Comparison of ENCODE assay signal across 1 cellular context in the genomic region with DNA sequence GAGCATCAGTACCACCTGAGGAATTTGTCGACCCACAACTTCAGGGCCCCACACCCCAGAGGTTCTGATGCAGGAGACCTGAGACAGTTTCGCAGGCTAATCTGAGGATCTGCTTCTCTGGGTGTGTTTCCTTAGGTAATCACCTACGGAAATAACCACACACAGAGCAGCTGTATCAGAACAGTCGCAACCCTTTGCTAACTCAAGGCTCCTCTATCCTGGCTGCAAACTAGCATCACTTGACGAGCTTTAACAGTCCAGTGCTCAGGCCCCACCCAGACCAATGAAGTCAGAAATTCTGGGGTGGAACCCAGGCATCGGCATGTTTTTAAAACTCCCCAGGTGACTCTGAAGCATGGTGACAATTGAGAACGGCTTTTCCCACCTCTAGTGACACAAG.
A peak's percentile ranks its signal among the peaks of the same experiment; 100 is the strongest.
TF ChIP-seq lines count a peak whose summit lies in the region.

No MANE protein-coding gene starts in this region.

TF ChIP-seq in GM12878, 131 proteins besides CTCF, POLR2A, EP300 and RAD21 (continues in another document):
- no peak for TF ChIP-seq SREBF2 (IDR thresholded peaks at IDR 0.05; ENCODE audit: low read length)
- peak; percentile 74 for TF ChIP-seq CREB1 (IDR thresholded peaks at IDR 0.05; ENCODE audit: low read depth)
- peak; percentile 35; the same call in 1 of the 2 replicates for TF ChIP-seq RAD51 (IDR thresholded peaks at IDR 0.05)
- TF ChIP-seq ZSCAN29 (IDR thresholded peaks at IDR 0.05): no peak
- TF ChIP-seq BACH1 (IDR thresholded peaks at IDR 0.05; ENCODE audit: borderline replicate concordance): no peak
- TF ChIP-seq DPF2 (IDR thresholded peaks at IDR 0.05): no peak; the same call in 1 of the 2 replicates
- peak; percentile 85 for TF ChIP-seq ATF7 (IDR thresholded peaks at IDR 0.05; ENCODE audit: low read depth)
- TF ChIP-seq, protein P1, sequence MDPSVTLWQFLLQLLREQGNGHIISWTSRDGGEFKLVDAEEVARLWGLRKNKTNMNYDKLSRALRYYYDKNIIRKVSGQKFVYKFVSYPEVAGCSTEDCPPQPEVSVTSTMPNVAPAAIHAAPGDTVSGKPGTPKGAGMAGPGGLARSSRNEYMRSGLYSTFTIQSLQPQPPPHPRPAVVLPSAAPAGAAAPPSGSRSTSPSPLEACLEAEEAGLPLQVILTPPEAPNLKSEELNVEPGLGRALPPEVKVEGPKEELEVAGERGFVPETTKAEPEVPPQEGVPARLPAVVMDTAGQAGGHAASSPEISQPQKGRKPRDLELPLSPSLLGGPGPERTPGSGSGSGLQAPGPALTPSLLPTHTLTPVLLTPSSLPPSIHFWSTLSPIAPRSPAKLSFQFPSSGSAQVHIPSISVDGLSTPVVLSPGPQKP (IDR thresholded peaks at IDR 0.05; ENCODE audit: low read depth, low read length): no peak
- TF ChIP-seq TAF1 (IDR thresholded peaks at IDR 0.05; ENCODE audit: borderline replicate concordance, low read depth, low read length): peak; percentile 34; the same call in 1 of the 2 replicates
- TF ChIP-seq, protein P2, sequence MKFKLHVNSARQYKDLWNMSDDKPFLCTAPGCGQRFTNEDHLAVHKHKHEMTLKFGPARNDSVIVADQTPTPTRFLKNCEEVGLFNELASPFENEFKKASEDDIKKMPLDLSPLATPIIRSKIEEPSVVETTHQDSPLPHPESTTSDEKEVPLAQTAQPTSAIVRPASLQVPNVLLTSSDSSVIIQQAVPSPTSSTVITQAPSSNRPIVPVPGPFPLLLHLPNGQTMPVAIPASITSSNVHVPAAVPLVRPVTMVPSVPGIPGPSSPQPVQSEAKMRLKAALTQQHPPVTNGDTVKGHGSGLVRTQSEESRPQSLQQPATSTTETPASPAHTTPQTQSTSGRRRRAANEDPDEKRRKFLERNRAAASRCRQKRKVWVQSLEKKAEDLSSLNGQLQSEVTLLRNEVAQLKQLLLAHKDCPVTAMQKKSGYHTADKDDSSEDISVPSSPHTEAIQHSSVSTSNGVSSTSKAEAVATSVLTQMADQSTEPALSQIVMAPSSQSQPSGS (IDR thresholded peaks at IDR 0.05; ENCODE audit: low read length): peak; percentile 67; the same call in 1 of the 2 replicates
- peak; percentile 45; the same call in 1 of the 2 replicates for TF ChIP-seq NBN (IDR thresholded peaks at IDR 0.05)
- TF ChIP-seq POLR2AphosphoS2 (IDR thresholded peaks at IDR 0.05; ENCODE audit: low read depth, low read length): no peak
- TF ChIP-seq CBFB (IDR thresholded peaks at IDR 0.05; ENCODE audit: low read depth): peak; percentile 61; the same call in 1 of the 2 replicates
- TF ChIP-seq BCL11A (IDR thresholded peaks at IDR 0.05; ENCODE audit: low read depth, low read length): no peak
- TF ChIP-seq SMARCA5 (IDR thresholded peaks at IDR 0.05): 0 out of 2 replicates have a peak, but pooled peaks have one; percentile 7
- no peak for TF ChIP-seq CHD2 (IDR thresholded peaks at IDR 0.05; ENCODE audit: borderline replicate concordance, low read depth, low read length)
- TF ChIP-seq, protein P3, sequence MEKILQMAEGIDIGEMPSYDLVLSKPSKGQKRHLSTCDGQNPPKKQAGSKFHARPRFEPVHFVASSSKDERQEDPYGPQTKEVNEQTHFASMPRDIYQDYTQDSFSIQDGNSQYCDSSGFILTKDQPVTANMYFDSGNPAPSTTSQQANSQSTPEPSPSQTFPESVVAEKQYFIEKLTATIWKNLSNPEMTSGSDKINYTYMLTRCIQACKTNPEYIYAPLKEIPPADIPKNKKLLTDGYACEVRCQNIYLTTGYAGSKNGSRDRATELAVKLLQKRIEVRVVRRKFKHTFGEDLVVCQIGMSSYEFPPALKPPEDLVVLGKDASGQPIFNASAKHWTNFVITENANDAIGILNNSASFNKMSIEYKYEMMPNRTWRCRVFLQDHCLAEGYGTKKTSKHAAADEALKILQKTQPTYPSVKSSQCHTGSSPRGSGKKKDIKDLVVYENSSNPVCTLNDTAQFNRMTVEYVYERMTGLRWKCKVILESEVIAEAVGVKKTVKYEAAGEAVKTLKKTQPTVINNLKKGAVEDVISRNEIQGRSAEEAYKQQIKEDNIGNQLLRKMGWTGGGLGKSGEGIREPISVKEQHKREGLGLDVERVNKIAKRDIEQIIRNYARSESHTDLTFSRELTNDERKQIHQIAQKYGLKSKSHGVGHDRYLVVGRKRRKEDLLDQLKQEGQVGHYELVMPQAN (conservative IDR thresholded peaks at IDR 0.05): no peak
- no peak for TF ChIP-seq FOXK2 (IDR thresholded peaks at IDR 0.05)
- TF ChIP-seq, protein P4, sequence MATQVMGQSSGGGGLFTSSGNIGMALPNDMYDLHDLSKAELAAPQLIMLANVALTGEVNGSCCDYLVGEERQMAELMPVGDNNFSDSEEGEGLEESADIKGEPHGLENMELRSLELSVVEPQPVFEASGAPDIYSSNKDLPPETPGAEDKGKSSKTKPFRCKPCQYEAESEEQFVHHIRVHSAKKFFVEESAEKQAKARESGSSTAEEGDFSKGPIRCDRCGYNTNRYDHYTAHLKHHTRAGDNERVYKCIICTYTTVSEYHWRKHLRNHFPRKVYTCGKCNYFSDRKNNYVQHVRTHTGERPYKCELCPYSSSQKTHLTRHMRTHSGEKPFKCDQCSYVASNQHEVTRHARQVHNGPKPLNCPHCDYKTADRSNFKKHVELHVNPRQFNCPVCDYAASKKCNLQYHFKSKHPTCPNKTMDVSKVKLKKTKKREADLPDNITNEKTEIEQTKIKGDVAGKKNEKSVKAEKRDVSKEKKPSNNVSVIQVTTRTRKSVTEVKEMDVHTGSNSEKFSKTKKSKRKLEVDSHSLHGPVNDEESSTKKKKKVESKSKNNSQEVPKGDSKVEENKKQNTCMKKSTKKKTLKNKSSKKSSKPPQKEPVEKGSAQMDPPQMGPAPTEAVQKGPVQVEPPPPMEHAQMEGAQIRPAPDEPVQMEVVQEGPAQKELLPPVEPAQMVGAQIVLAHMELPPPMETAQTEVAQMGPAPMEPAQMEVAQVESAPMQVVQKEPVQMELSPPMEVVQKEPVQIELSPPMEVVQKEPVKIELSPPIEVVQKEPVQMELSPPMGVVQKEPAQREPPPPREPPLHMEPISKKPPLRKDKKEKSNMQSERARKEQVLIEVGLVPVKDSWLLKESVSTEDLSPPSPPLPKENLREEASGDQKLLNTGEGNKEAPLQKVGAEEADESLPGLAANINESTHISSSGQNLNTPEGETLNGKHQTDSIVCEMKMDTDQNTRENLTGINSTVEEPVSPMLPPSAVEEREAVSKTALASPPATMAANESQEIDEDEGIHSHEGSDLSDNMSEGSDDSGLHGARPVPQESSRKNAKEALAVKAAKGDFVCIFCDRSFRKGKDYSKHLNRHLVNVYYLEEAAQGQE (IDR thresholded peaks at IDR 0.05; ENCODE audit: low read depth, low read length): 0 out of 2 replicates have a peak, but pooled peaks have one; percentile 9
- TF ChIP-seq NFIC (IDR thresholded peaks at IDR 0.05; ENCODE audit: low read depth, low read length): no peak
- peak; percentile 37; the same call in 1 of the 2 replicates for TF ChIP-seq IRF4 (IDR thresholded peaks at IDR 0.05; ENCODE audit: low read depth, low read length)
- TF ChIP-seq PAX5 (IDR thresholded peaks at IDR 0.05; ENCODE audit: borderline replicate concordance, low read depth, low read length): peak; percentile 50; the same call in 1 of the 2 replicates
- 0 out of 2 replicates have a peak, but pooled peaks have one; percentile 30 for TF ChIP-seq TCF3 (IDR thresholded peaks at IDR 0.05; ENCODE audit: borderline replicate concordance, insufficient read depth, low read depth, low read length)
- no peak for TF ChIP-seq RB1 (IDR thresholded peaks at IDR 0.05; ENCODE audit: borderline replicate concordance)
- TF ChIP-seq NRF1 (conservative IDR thresholded peaks at IDR 0.05; ENCODE audit: low read depth, low read length): no peak
- no peak for TF ChIP-seq ZNF384 (IDR thresholded peaks at IDR 0.05; ENCODE audit: borderline replicate concordance, low read depth, low read length)
- no peak for TF ChIP-seq CEBPB (IDR thresholded peaks at IDR 0.05; ENCODE audit: borderline replicate concordance in 1 of 2, low read depth in 2 of 2, low read length in 2 of 2)
- TF ChIP-seq FOXM1 (IDR thresholded peaks at IDR 0.05; ENCODE audit: low read depth, low read length): 0 out of 2 replicates have a peak, but pooled peaks have one; percentile 55
- TF ChIP-seq, protein P5, sequence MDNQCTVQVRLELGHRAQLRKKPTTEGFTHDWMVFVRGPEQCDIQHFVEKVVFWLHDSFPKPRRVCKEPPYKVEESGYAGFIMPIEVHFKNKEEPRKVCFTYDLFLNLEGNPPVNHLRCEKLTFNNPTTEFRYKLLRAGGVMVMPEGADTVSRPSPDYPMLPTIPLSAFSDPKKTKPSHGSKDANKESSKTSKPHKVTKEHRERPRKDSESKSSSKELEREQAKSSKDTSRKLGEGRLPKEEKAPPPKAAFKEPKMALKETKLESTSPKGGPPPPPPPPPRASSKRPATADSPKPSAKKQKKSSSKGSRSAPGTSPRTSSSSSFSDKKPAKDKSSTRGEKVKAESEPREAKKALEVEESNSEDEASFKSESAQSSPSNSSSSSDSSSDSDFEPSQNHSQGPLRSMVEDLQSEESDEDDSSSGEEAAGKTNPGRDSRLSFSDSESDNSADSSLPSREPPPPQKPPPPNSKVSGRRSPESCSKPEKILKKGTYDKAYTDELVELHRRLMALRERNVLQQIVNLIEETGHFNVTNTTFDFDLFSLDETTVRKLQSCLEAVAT (IDR thresholded peaks at IDR 0.05): peak; percentile 44; the same call in 1 of the 2 replicates
- peak; percentile 77; the same call in 1 of the 2 replicates for TF ChIP-seq PML (IDR thresholded peaks at IDR 0.05; ENCODE audit: low read length)
- TF ChIP-seq SMAD1 (IDR thresholded peaks at IDR 0.05; ENCODE audit: low read depth, partially characterized antibody): no peak
- TF ChIP-seq ZBED1 (IDR thresholded peaks at IDR 0.05; ENCODE audit: borderline replicate concordance): no peak; the same call in 1 of the 2 replicates
- no peak for TF ChIP-seq SIN3A (IDR thresholded peaks at IDR 0.05; ENCODE audit: low read depth, low read length)
- TF ChIP-seq JUND (IDR thresholded peaks at IDR 0.05; ENCODE audit: low read depth, low read length): no peak
- TF ChIP-seq IKZF1 (conservative IDR thresholded peaks at IDR 0.05): peak; percentile 60
- 0 out of 2 replicates have a peak, but pooled peaks have one; percentile 37 for TF ChIP-seq MTA2 (IDR thresholded peaks at IDR 0.05; ENCODE audit: low read depth)
- TF ChIP-seq RUNX3 (IDR thresholded peaks at IDR 0.05; ENCODE audit: low read length): peak; percentile 86
- TF ChIP-seq, protein P6, sequence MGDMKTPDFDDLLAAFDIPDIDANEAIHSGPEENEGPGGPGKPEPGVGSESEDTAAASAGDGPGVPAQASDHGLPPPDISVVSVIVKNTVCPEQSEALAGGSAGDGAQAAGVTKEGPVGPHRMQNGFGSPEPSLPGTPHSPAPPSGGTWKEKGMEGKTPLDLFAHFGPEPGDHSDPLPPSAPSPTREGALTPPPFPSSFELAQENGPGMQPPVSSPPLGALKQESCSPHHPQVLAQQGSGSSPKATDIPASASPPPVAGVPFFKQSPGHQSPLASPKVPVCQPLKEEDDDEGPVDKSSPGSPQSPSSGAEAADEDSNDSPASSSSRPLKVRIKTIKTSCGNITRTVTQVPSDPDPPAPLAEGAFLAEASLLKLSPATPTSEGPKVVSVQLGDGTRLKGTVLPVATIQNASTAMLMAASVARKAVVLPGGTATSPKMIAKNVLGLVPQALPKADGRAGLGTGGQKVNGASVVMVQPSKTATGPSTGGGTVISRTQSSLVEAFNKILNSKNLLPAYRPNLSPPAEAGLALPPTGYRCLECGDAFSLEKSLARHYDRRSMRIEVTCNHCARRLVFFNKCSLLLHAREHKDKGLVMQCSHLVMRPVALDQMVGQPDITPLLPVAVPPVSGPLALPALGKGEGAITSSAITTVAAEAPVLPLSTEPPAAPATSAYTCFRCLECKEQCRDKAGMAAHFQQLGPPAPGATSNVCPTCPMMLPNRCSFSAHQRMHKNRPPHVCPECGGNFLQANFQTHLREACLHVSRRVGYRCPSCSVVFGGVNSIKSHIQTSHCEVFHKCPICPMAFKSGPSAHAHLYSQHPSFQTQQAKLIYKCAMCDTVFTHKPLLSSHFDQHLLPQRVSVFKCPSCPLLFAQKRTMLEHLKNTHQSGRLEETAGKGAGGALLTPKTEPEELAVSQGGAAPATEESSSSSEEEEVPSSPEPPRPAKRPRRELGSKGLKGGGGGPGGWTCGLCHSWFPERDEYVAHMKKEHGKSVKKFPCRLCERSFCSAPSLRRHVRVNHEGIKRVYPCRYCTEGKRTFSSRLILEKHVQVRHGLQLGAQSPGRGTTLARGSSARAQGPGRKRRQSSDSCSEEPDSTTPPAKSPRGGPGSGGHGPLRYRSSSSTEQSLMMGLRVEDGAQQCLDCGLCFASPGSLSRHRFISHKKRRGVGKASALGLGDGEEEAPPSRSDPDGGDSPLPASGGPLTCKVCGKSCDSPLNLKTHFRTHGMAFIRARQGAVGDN (IDR thresholded peaks at IDR 0.05): peak; percentile 65
- peak in 1 of 2 experiments; percentile 37; a peak in 1 of 4 replicates for TF ChIP-seq BHLHE40 (IDR thresholded peaks at IDR 0.05; ENCODE audit: borderline replicate concordance in 1 of 2, low read depth in 2 of 2, low read length in 1 of 2)
- 0 out of 2 replicates have a peak, but pooled peaks have one; percentile 31 for TF ChIP-seq TCF12 (IDR thresholded peaks at IDR 0.05; ENCODE audit: low read depth, low read length)
- TF ChIP-seq ETV6 (conservative IDR thresholded peaks at IDR 0.05 in 1 of 2, IDR thresholded peaks at IDR 0.05 in 1 of 2; ENCODE audit: borderline replicate concordance in 1 of 2, low read depth in 1 of 2): peak in 1 of 2 experiments; percentile 34; a peak in 1 of 4 replicates
- 0 out of 2 replicates have a peak, but pooled peaks have one; percentile 25 for TF ChIP-seq CBX5 (IDR thresholded peaks at IDR 0.05; ENCODE audit: low read depth)
- TF ChIP-seq, protein P7, sequence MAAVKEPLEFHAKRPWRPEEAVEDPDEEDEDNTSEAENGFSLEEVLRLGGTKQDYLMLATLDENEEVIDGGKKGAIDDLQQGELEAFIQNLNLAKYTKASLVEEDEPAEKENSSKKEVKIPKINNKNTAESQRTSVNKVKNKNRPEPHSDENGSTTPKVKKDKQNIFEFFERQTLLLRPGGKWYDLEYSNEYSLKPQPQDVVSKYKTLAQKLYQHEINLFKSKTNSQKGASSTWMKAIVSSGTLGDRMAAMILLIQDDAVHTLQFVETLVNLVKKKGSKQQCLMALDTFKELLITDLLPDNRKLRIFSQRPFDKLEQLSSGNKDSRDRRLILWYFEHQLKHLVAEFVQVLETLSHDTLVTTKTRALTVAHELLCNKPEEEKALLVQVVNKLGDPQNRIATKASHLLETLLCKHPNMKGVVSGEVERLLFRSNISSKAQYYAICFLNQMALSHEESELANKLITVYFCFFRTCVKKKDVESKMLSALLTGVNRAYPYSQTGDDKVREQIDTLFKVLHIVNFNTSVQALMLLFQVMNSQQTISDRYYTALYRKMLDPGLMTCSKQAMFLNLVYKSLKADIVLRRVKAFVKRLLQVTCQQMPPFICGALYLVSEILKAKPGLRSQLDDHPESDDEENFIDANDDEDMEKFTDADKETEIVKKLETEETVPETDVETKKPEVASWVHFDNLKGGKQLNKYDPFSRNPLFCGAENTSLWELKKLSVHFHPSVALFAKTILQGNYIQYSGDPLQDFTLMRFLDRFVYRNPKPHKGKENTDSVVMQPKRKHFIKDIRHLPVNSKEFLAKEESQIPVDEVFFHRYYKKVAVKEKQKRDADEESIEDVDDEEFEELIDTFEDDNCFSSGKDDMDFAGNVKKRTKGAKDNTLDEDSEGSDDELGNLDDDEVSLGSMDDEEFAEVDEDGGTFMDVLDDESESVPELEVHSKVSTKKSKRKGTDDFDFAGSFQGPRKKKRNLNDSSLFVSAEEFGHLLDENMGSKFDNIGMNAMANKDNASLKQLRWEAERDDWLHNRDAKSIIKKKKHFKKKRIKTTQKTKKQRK (IDR thresholded peaks at IDR 0.05; ENCODE audit: low read depth, low read length): no peak
- peak; percentile 12; the same call in 1 of the 2 replicates for TF ChIP-seq JUNB (IDR thresholded peaks at IDR 0.05)
- peak in 1 of 2 experiments; percentile 58; a peak in 1 of 4 replicates for TF ChIP-seq IKZF2 (IDR thresholded peaks at IDR 0.05)
- peak; percentile 62; the same call in 1 of the 2 replicates for TF ChIP-seq MEF2A (IDR thresholded peaks at IDR 0.05; ENCODE audit: insufficient read depth, low read depth, low read length)
